In the genomic region with DNA sequence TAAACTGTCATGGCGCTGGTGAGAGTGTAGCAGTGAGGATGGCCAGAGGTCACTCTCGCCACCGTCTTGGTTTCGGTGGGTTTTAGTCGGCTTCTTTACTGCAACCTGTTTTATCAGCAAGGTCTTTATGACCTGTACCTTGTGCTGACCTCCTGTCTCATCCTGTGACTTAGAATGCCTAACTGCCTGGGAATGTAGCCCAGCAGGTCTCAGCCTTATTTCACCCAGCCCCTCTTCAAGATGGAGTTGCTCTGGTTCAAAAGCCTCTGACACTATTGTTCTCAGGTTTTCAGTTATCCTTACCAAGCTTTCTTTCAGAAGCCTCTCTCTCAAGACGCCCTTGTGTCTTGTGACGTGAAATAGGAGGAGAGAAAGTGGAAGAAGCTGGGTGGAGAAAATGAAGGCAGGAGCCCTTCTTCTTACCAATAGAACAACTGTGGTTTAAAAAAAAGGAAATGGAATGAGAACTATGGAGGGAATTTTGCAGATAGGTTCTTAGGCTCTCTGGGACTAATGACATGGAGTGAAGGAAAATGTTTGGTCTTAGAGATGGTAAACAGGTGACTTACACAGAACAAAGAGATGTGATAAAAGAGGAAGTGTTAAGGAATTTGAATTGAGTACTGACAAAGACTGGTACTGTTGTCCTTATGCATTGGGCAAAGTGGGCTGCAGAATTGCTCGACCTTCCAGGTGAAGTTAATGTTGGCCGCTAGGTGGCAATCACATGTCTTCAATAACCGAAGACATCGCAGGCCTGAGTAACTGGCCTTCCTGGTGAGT, we compare ENCODE assay signal across 7 cellular contexts.
DNase-seq lines count a peak whose midpoint lies in the region; ATAC-seq and TF ChIP-seq lines count a peak whose summit lies in the region.

No MANE protein-coding gene starts in this region.

- POLR2A ChIA-PET in HEK293 (lab: Yijun Ruan, JAX), result no interaction called here
- POLR2A ChIA-PET in activated naive CD8-positive, alpha-beta T cell treated with anti-CD3 and anti-CD28 coated beads, Interleukin-2, amount 10 ng/mL, durations not matched to agents 7 days and 5 days (lab: Charles Lee), result no interaction called here

- H3K4me2 ChIP-seq in MM.1S (ENCODE audit: low read depth, low read length), result no peak overlapping the region

- no peaks in the 10 kb centered on the region for H3K9me2 ChIP-seq in MM.1S (replicated peaks; ENCODE audit: insufficient read depth, low read length)

- peaks cover 6% of the 10 kb centered on the region for H3K27me3 Mint-ChIP-seq in activated naive CD8-positive, alpha-beta T cell treated with anti-CD3 and anti-CD28 coated beads, Interleukin-2, amount 10 ng/mL, durations not matched to agents 7 days and 5 days

- H3K27ac Mint-ChIP-seq in activated naive CD8-positive, alpha-beta T cell treated with anti-CD3 and anti-CD28 coated beads, Interleukin-2, amount 10 ng/mL, durations not matched to agents 7 days and 5 days, result no peak overlapping the region

- H3K4me3 ChIP-seq in GM12865 (ENCODE audit: low read depth, low read length), result no peak overlapping the region
- H3K4me3 ChIP-seq in HEK293 (ENCODE audit: low read depth, low read length), result no peak overlapping the region
- H3K4me3 ChIP-seq in MM.1S (ENCODE audit: low read length), result no peak overlapping the region
- no peak overlapping the region for H3K4me3 ChIP-seq in heart right ventricle

- H3K9me3 ChIP-seq in HEK293 (ENCODE audit: control insufficient read depth, insufficient read depth, low read depth, low read length) (no peaks in the 10 kb centered on the region), MM.1S (replicated peaks; ENCODE audit: insufficient read depth, low read length) (no peaks in the 10 kb centered on the region), heart right ventricle (no peaks in the 10 kb centered on the region)

- in situ Hi-C loops in SK-MEL-5 (cut with HindIII; ENCODE audit: low pct_unique_long_range_greater_than_20kb, low sequenced_read_pairs), result no loop called here

- H4K20me1 ChIP-seq in MM.1S (ENCODE audit: insufficient read depth, low read length), result no peaks in the 10 kb centered on the region

- TF ChIP-seq CTCF in GM12865 (IDR thresholded peaks at IDR 0.05; ENCODE audit: insufficient read depth, low read depth, low read length, missing control alignments) (peak; percentile 64), HEK293 (tag by site-specific recombination; IDR thresholded peaks at IDR 0.05) (peak; percentile 90), MM.1S (IDR thresholded peaks at IDR 0.05; ENCODE audit: low read length) (peak; percentile 74), heart right ventricle (IDR thresholded peaks at IDR 0.05) (peak; percentile 59 to 84 (median 76))

- H3K4me1 ChIP-seq in HEK293 (ENCODE audit: control insufficient read depth, insufficient read depth, low read length) (no peaks in the 10 kb centered on the region), MM.1S (ENCODE audit: low read length) (peaks cover 14% of the 10 kb centered on the region), heart right ventricle (peaks cover 0 to 39% (median 4%) of the 10 kb centered on the region in 9 donors)

- WGBS in heart right ventricle, 2 donors, result 40 to 49% methylated on average over 11 of the region's 11 CpGs

- no peak overlapping the region for H3K27ac ChIP-seq in HEK293 (ENCODE audit: extremely low read depth, low read depth, low read length)
- no peak overlapping the region for H3K27ac ChIP-seq in MM.1S (ENCODE audit: low read length)
- peak overlapping the region in 1 of 10 donors; percentile 7 for H3K27ac ChIP-seq in heart right ventricle

- peak; percentile 39 for ATAC-seq in activated naive CD8-positive, alpha-beta T cell treated with anti-CD3 and anti-CD28 coated beads, Interleukin-2, amount 10 ng/mL, durations not matched to agents 7 days and 5 days (ENCODE audit: low read depth)
- peak in 7 of 8 donors; percentile 78 to 88 (median 83) for ATAC-seq in heart right ventricle

- H3K36me3 ChIP-seq in HEK293 (ENCODE audit: control insufficient read depth in 2 of 2, insufficient read depth in 1 of 2, low read length in 2 of 2) (no peaks in the 10 kb centered on the region), MM.1S (replicated peaks; ENCODE audit: insufficient read depth, low read length) (no peaks in the 10 kb centered on the region), heart right ventricle (no peaks in the 10 kb centered on the region)

- no peaks in the 10 kb centered on the region for H3K27me3 ChIP-seq in MM.1S (replicated peaks; ENCODE audit: insufficient read depth, low read length)
- no peaks in the 10 kb centered on the region for H3K27me3 ChIP-seq in heart right ventricle

- no peak overlapping the region for H2AFZ ChIP-seq in MM.1S (ENCODE audit: low read length)

- no peaks in the 10 kb centered on the region for H3F3A ChIP-seq in MM.1S (ENCODE audit: insufficient read depth, low read length)

- H3K36me3 Mint-ChIP-seq in activated naive CD8-positive, alpha-beta T cell treated with anti-CD3 and anti-CD28 coated beads, Interleukin-2, amount 10 ng/mL, durations not matched to agents 7 days and 5 days, result no peaks in the 10 kb centered on the region

- no peaks in the 10 kb centered on the region for H3K79me2 ChIP-seq in MM.1S (ENCODE audit: low read length)

- H3K9ac ChIP-seq in MM.1S (ENCODE audit: low read length), result no peak overlapping the region

- no peaks in the 10 kb centered on the region for H3K9me3 Mint-ChIP-seq in activated naive CD8-positive, alpha-beta T cell treated with anti-CD3 and anti-CD28 coated beads, Interleukin-2, amount 10 ng/mL, durations not matched to agents 7 days and 5 days

- H3K4me1 Mint-ChIP-seq in activated naive CD8-positive, alpha-beta T cell treated with anti-CD3 and anti-CD28 coated beads, Interleukin-2, amount 10 ng/mL, durations not matched to agents 7 days and 5 days, result no peaks in the 10 kb centered on the region

- DNase-seq in GM12865 (ENCODE audit: low read depth) (peak; percentile 87), MM.1S (peak; percentile 80), SK-MEL-5 (ENCODE audit: low read depth, low spot score) (peak; percentile 93), heart right ventricle (peak; percentile 20 to 79), renal cortical epithelial cell (ENCODE audit: low read depth) (peak; percentile 83)
- DNase-seq in activated naive CD8-positive, alpha-beta T cell treated with anti-CD3 and anti-CD28 coated beads, Interleukin-2, amount 10 ng/mL, durations not matched to agents 7 days and 5 days, result peak; percentile 31

- CTCF ChIA-PET in HEK293 (lab: Yijun Ruan, JAX), result interaction anchor here (0.6 to 9.2 kb wide), 49 partner anchors 8 to 1359 kb away, joined by 3 to 156 read pairs (median 4); partner anchors contain the start of genes RAI14 and TTC23L

- intact Hi-C loops in heart right ventricle (cut with DNase I), result loop anchor here (1.0 to 10.0 kb wide), 9 partner anchors 35 to 376 kb away; partner anchors contain the start of genes RAI14 (in 4 of the 10) and TTC23L (in 1 of the 10)

- H3K4me3 Mint-ChIP-seq in activated naive CD8-positive, alpha-beta T cell treated with anti-CD3 and anti-CD28 coated beads, Interleukin-2, amount 10 ng/mL, durations not matched to agents 7 days and 5 days, result no peak overlapping the region

TF ChIP-seq in HEK293, 187 proteins besides CTCF, POLR2A, EP300 and RAD21:
- TF ChIP-seq ZNF660 (tag by site-specific recombination; IDR thresholded peaks at IDR 0.05) (peak; percentile 92), ZXDB (tag by site-specific recombination; IDR thresholded peaks at IDR 0.05) (no peak), ZEB2 (tag by site-specific recombination; IDR thresholded peaks at IDR 0.05) (peak; percentile 43; the same call in 1 of the 2 replicates), ZNF707 (tag by site-specific recombination; IDR thresholded peaks at IDR 0.05) (no peak), ZNF561 (tag by site-specific recombination; IDR thresholded peaks at IDR 0.05; ENCODE audit: borderline replicate concordance) (0 out of 2 replicates have a peak, but pooled peaks have one; percentile 34), ZNF701 (tag by site-specific recombination; IDR thresholded peaks at IDR 0.05) (0 out of 2 replicates have a peak, but pooled peaks have one; percentile 67), ZNF654 (tag by site-specific recombination; IDR thresholded peaks at IDR 0.05; ENCODE audit: low read depth) (peak; percentile 98), ZNF2 (tag by site-specific recombination; IDR thresholded peaks at IDR 0.05) (peak; percentile 55; the same call in 1 of the 2 replicates)

Comparison
In these comparisons a context has a peak if more than half of its experiments do, and no peak if none do; other contexts are left out.
1. DNase-seq: peak in every context shown above with its lines; median percentile 93 in SK-MEL-5; 87 in GM12865; 83 in renal cortical epithelial cell; 80 in MM.1S; 50 in heart right ventricle; 31 in activated naive CD8-positive, alpha-beta T cell treated with anti-CD3 and anti-CD28 coated beads, Interleukin-2, amount 10 ng/mL, durations not matched to agents 7 days and 5 days.